Comparison of ENCODE assay signal across 8 cellular contexts in genomic region chr16:3059041-3059722, GRCh38. TPM values are rescaled to one million over a fixed set of nuclear protein-coding genes. Genes with fewer than 3 reads are reported as not detected.
DNase-seq lines count a peak whose midpoint lies in the region; ATAC-seq and TF ChIP-seq lines count a peak whose summit lies in the region.

No MANE protein-coding gene starts in this region.

- intact Hi-C loops in right cardiac atrium (cut with DNase I), result loop anchor here in 1 of 4 donors (5.0 kb wide), 1 partner anchor 48 kb away; no protein-coding TSS in a partner anchor
- intact Hi-C loops in vagina (cut with DNase I), result loop anchor here (5.0 kb wide), 2 partner anchors 53 to 103 kb away; partner anchors contain the start of gene ZNF205

- peak overlapping the region; percentile 70 for H2AFZ ChIP-seq in Loucy (ENCODE audit: low read length)

- H3K27ac Mint-ChIP-seq in T-helper 1 cell treated with Interleukin-12 subunit alpha and Interleukin-12 subunit beta and Interleukin-4 antibody, amounts not matched to agents 30 μg/mL and 1 μg/mL, for 36 hours, result peak overlapping the region; percentile 86

- H3K9me3 Mint-ChIP-seq in T-helper 1 cell treated with Interleukin-12 subunit alpha and Interleukin-12 subunit beta and Interleukin-4 antibody, amounts not matched to agents 30 μg/mL and 1 μg/mL, for 36 hours, result peaks cover 13% of the 10 kb centered on the region

- peak overlapping the region; percentile 88 for H3K9ac ChIP-seq in Loucy (ENCODE audit: low read depth, low read length, poor library complexity, severe bottlenecking)
- H3K9ac ChIP-seq in rectal smooth muscle tissue (ENCODE audit: low read length), result peak overlapping the region; percentile 86

- H3K4me1 ChIP-seq in Loucy (ENCODE audit: insufficient read depth, low read length, poor library complexity, severe bottlenecking), result peaks cover 10% of the 10 kb centered on the region
- H3K4me1 ChIP-seq in right cardiac atrium (ENCODE audit: control insufficient read depth, insufficient read depth, low read length), result peaks cover 5% of the 10 kb centered on the region
- H3K4me1 ChIP-seq in rectal smooth muscle tissue (ENCODE audit: control insufficient read depth, insufficient read depth, low read length), result no peaks in the 10 kb centered on the region
- peaks cover 19% of the 10 kb centered on the region for H3K4me1 ChIP-seq in vagina

- H3K79me2 ChIP-seq in Loucy (ENCODE audit: insufficient read depth, low read length), result peaks cover 18% of the 10 kb centered on the region; the same call in 1 of the 2 replicates

- peak; percentile 81 for DNase-seq in GDM1 (lab: John Stamatoyannopoulos, UW)
- peak; percentile 90 for DNase-seq in H4 (ENCODE audit: low spot score)
- peak; percentile 93 to 97 (median 96) for DNase-seq in right cardiac atrium
- DNase-seq in vagina (ENCODE audit: extremely low spot score in 2 of 2), result no peak

- peaks cover 54% of the 10 kb centered on the region for H3K4me1 Mint-ChIP-seq in T-helper 1 cell treated with Interleukin-12 subunit alpha and Interleukin-12 subunit beta and Interleukin-4 antibody, amounts not matched to agents 30 μg/mL and 1 μg/mL, for 36 hours (ENCODE audit: low read depth)

- no peaks in the 10 kb centered on the region for H3F3A ChIP-seq in Loucy (ENCODE audit: low read depth)

- no peaks in the 10 kb centered on the region for H3K36me3 ChIP-seq in Loucy (ENCODE audit: insufficient read depth, low read length)
- no peaks in the 10 kb centered on the region for H3K36me3 ChIP-seq in rectal smooth muscle tissue (ENCODE audit: control insufficient read depth, insufficient read depth, low read length)
- H3K36me3 ChIP-seq in vagina, result no peaks in the 10 kb centered on the region

- H3K9me3 ChIP-seq in Loucy (ENCODE audit: insufficient read depth, low read depth, low read length) (no peaks in the 10 kb centered on the region), right cardiac atrium (ENCODE audit: control insufficient read depth, low read length) (no peaks in the 10 kb centered on the region), vagina (no peaks in the 10 kb centered on the region)

- no peaks in the 10 kb centered on the region for H3K9me2 ChIP-seq in Loucy (replicated peaks; ENCODE audit: low read depth, low read length)

- no peak for TF ChIP-seq POLR2A in vagina (IDR thresholded peaks at IDR 0.05)

- H3K27me3 ChIP-seq in Loucy (ENCODE audit: insufficient read depth, low read length, poor library complexity, severe bottlenecking) (no peaks in the 10 kb centered on the region), right cardiac atrium (ENCODE audit: control insufficient read depth, insufficient read depth) (no peaks in the 10 kb centered on the region), rectal smooth muscle tissue (ENCODE audit: control insufficient read depth, insufficient read depth, low read length) (no peaks in the 10 kb centered on the region), vagina (no peaks in the 10 kb centered on the region)

- H3K27me3 Mint-ChIP-seq in T-helper 1 cell treated with Interleukin-12 subunit alpha and Interleukin-12 subunit beta and Interleukin-4 antibody, amounts not matched to agents 30 μg/mL and 1 μg/mL, for 36 hours (ENCODE audit: low read depth), result no peaks in the 10 kb centered on the region

- ATAC-seq in right cardiac atrium, result peak; percentile 95

- H3K27ac ChIP-seq in angular gyrus (ENCODE audit: low read depth, low read length) (peak overlapping the region; percentile 81), right cardiac atrium (ENCODE audit: low read length) (peak overlapping the region; percentile 74), rectal smooth muscle tissue (ENCODE audit: low read depth, low read length) (peak overlapping the region; percentile 55), vagina (peak overlapping the region; percentile 76)

- H4K20me1 ChIP-seq in Loucy (ENCODE audit: insufficient read depth, low read length, poor library complexity, severe bottlenecking), result peaks cover 8% of the 10 kb centered on the region

- peaks cover 49% of the 10 kb centered on the region for H3K36me3 Mint-ChIP-seq in T-helper 1 cell treated with Interleukin-12 subunit alpha and Interleukin-12 subunit beta and Interleukin-4 antibody, amounts not matched to agents 30 μg/mL and 1 μg/mL, for 36 hours (ENCODE audit: low read depth)

- H3K4me2 ChIP-seq in Loucy (ENCODE audit: low read depth, low read length, poor library complexity, severe bottlenecking), result peak overlapping the region; percentile 88

- peak; percentile 44 for TF ChIP-seq CTCF in Loucy (conservative IDR thresholded peaks at IDR 0.05; ENCODE audit: low read length)
- TF ChIP-seq CTCF in vagina (IDR thresholded peaks at IDR 0.05), result peak; percentile 92 to 96 (median 95)

- peak overlapping the region; percentile 91 for H3K4me3 Mint-ChIP-seq in T-helper 1 cell treated with Interleukin-12 subunit alpha and Interleukin-12 subunit beta and Interleukin-4 antibody, amounts not matched to agents 30 μg/mL and 1 μg/mL, for 36 hours

- H3K4me3 ChIP-seq in Loucy (ENCODE audit: low read length, poor library complexity, severe bottlenecking) (peak overlapping the region; percentile 82), right cardiac atrium (ENCODE audit: low read length) (peak overlapping the region; percentile 56), rectal smooth muscle tissue (ENCODE audit: low read length) (peak overlapping the region; percentile 80), vagina (peak overlapping the region; percentile 78 to 80)

- WGBS in right cardiac atrium, result under 1% methylated on average over 67 of the region's 67 CpGs

RNA-seq across cellular contexts. Expression of gene IL32, which starts 6.3 kb away (rescaled TPM):
- total RNA-seq in H4 (2014; rRNA removed; shearing (Covaris generic)), result 15.8 and 24.1 TPM in 2 replicates
- total RNA-seq in right cardiac atrium (10 to 100 TPM; 27.5 to 55.0 (median 37.8) TPM), vagina (13.0 TPM)
- polyA plus RNA-seq in right cardiac atrium, result 62.8 TPM

RNA-seq across cellular contexts. Expression of gene MMP25, which starts 12.8 kb away (rescaled TPM):
- 0.87 and 0.94 TPM in 2 replicates for total RNA-seq in H4 (2014; rRNA removed; shearing (Covaris generic))
- total RNA-seq in right cardiac atrium (1 to 10 TPM in 2 of 4 donors, under 1 TPM in 2; 0.72 to 1.7 (median 0.95) TPM), vagina (0.25 TPM)
- 0.68 TPM for polyA plus RNA-seq in right cardiac atrium

RNA-seq across cellular contexts. Expression of gene BICDL2, which starts 22.4 kb away (rescaled TPM):
- total RNA-seq in H4 (2014; rRNA removed; shearing (Covaris generic)), result 0.25 TPM in 1 of 2 replicates, not detected in the other
- total RNA-seq in right cardiac atrium (not detected), vagina (52.5 TPM)
- polyA plus RNA-seq in right cardiac atrium, result not detected

RNA-seq across cellular contexts. Expression of gene THOC6, which starts 35.3 kb away (rescaled TPM):
- 43.5 and 48.2 TPM in 2 replicates for total RNA-seq in H4 (2014; rRNA removed; shearing (Covaris generic))
- 10 to 100 TPM; 11.1 to 13.7 (median 13.0) TPM for total RNA-seq in right cardiac atrium
- 13.1 TPM for polyA plus RNA-seq in right cardiac atrium
- total RNA-seq in vagina, result 22.6 TPM

RNA-seq across cellular contexts. Expression of gene HCFC1R1, which starts 35.4 kb away (rescaled TPM):
- 64.6 and 93.1 TPM in 2 replicates for total RNA-seq in H4 (2014; rRNA removed; shearing (Covaris generic))
- total RNA-seq in right cardiac atrium (10 to 100 TPM; 43.7 to 80.5 (median 64.6) TPM), vagina (39.0 TPM)
- polyA plus RNA-seq in right cardiac atrium, result 122 TPM

Comparison
In these comparisons a context has a peak if more than half of its experiments do, and no peak if none do; other contexts are left out.
1. DNase-seq: peak in GDM1 (single experiment), H4 (single experiment) and right cardiac atrium (3 of 3); none in vagina (0 of 2).
2. RNA of gene BICDL2, which starts 22.4 kb away (total RNA-seq): 52.5 TPM in vagina (single experiment); 0.25 TPM in H4 and not detected in right cardiac atrium; every median in the first group is over 10 times any median in the second.
3. Peak in every context shown above with its lines, with median percentiles within 50 percentile points of each other: H3K4me3 ChIP-seq and H3K27ac ChIP-seq.